1 cellular context compared by ENCODE assay signal in genomic region chr16:67993207-67994036, GRCh38.
TF ChIP-seq lines count a peak whose summit lies in the region.

No MANE protein-coding gene starts in this region.

TF ChIP-seq in neural cell, 6 proteins besides CTCF, POLR2A, EP300 and RAD21:
- TF ChIP-seq TAF1 (IDR thresholded peaks at IDR 0.05; ENCODE audit: low read depth): no peak
- peak; percentile 73 for TF ChIP-seq SMC3 (conservative IDR thresholded peaks at IDR 0.05; ENCODE audit: poor library complexity)
TF ChIP-seq in neural cell: peak in this region for 1.
